ENCODE assay signal across 1 cellular context in genomic region chr6:31826793-31827285, GRCh38.
TF ChIP-seq lines count a peak whose summit lies in the region.

No MANE protein-coding gene starts in this region.

TF ChIP-seq in HEK293, 187 proteins besides CTCF, POLR2A, EP300 and RAD21 (continued from another document):
- TF ChIP-seq ZNF449 (tag by site-specific recombination; IDR thresholded peaks at IDR 0.05) (0 out of 2 replicates have a peak, but pooled peaks have one; percentile 22), ZNF629 (tag by site-specific recombination; IDR thresholded peaks at IDR 0.05) (peak; percentile 55), ZNF660 (tag by site-specific recombination; IDR thresholded peaks at IDR 0.05) (peak; percentile 88; the same call in 1 of the 2 replicates), PRDM2 (tag by site-specific recombination; IDR thresholded peaks at IDR 0.05; ENCODE audit: borderline replicate concordance) (no peak), ZFP69B (tag by site-specific recombination; IDR thresholded peaks at IDR 0.05) (peak; percentile 81), OSR2 (tag by site-specific recombination; IDR thresholded peaks at IDR 0.05) (0 out of 2 replicates have a peak, but pooled peaks have one; percentile 14), ZNF558 (tag by site-specific recombination; IDR thresholded peaks at IDR 0.05) (0 out of 2 replicates have a peak, but pooled peaks have one; percentile 23), ZNF776 (tag by site-specific recombination; IDR thresholded peaks at IDR 0.05; ENCODE audit: borderline replicate concordance) (no peak), KLF16 (tag by site-specific recombination; IDR thresholded peaks at IDR 0.05) (peak; percentile 56; the same call in 1 of the 2 replicates), ZNF571 (tag by site-specific recombination; IDR thresholded peaks at IDR 0.05) (no peak), ZXDB (tag by site-specific recombination; IDR thresholded peaks at IDR 0.05) (peak; percentile 57), KLF10 (tag by site-specific recombination; IDR thresholded peaks at IDR 0.05) (peak; percentile 96), SP7 (tag by site-specific recombination; IDR thresholded peaks at IDR 0.05) (peak; percentile 45), KLF9 (tag by site-specific recombination; IDR thresholded peaks at IDR 0.05; ENCODE audit: low read depth) (0 out of 2 replicates have a peak, but pooled peaks have one; percentile 5), ZNF184 (tag by site-specific recombination; IDR thresholded peaks at IDR 0.05) (peak; percentile 56; the same call in 1 of the 2 replicates), ZNF692 (tag by site-specific recombination; IDR thresholded peaks at IDR 0.05) (peak; percentile 86), KLF8 (tag by site-specific recombination; IDR thresholded peaks at IDR 0.05) (peak; percentile 91), GLIS2 (tag by site-specific recombination; IDR thresholded peaks at IDR 0.05) (0 out of 2 replicates have a peak, but pooled peaks have one; percentile 9), ZNF423 (tag by site-specific recombination; IDR thresholded peaks at IDR 0.05) (peak; percentile 43; the same call in 1 of the 2 replicates), ZNF501 (tag by site-specific recombination; IDR thresholded peaks at IDR 0.05) (peak; percentile 65), ZEB2 (tag by site-specific recombination; IDR thresholded peaks at IDR 0.05) (peak; percentile 62; the same call in 1 of the 2 replicates), ZNF560 (tag by site-specific recombination; IDR thresholded peaks at IDR 0.05; ENCODE audit: borderline replicate concordance) (no peak), ZNF324 (tag by site-specific recombination; IDR thresholded peaks at IDR 0.05) (peak; percentile 76), ZNF335 (tag by site-specific recombination; conservative IDR thresholded peaks at IDR 0.05) (peak; percentile 100), ZSCAN30 (tag by site-specific recombination; IDR thresholded peaks at IDR 0.05) (peak; percentile 56; the same call in 1 of the 2 replicates), KLF1 (tag by site-specific recombination; IDR thresholded peaks at IDR 0.05) (peak; percentile 87)
